Comparison of ENCODE assay signal across 8 cellular contexts in the genomic region with DNA sequence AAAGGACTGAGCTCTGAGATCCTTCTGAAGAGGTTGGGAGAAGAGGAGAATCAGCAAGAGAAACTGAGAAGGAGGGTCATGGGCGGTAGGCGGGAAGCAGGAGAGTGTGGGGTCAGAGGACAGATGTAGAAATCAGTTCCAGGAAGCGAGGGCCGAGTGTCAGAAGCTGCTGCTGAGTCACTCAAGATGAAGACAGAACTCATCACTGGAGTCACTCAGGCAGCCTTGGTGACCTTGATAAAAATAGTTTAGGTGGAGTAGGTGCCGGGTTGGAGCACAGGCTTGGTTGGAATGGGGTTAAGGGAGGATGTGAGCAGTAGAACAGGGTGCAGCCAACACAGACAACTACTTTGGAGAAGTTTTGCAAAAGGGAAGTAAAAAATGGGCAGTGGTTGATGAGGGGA. TPM values are rescaled to one million over a fixed set of nuclear protein-coding genes. Genes with fewer than 3 reads are reported as not detected.
A peak's percentile ranks its signal among the peaks of the same experiment; 100 is the strongest.
DNase-seq lines count a peak whose midpoint lies in the region; ATAC-seq lines count a peak whose summit lies in the region.

No MANE protein-coding gene starts in this region.

- peak; percentile 69 for ATAC-seq in Right ventricle myocardium inferior
- ATAC-seq in HG03196 (IDR thresholded peaks at IDR 0.05; ENCODE audit: unreplicated experiment) = no peak

- DNase-seq in HuH-7 (ENCODE audit: low spot score) = peak; percentile 26
- peak; percentile 54 for DNase-seq in UCSD-AML1 (lab: John Stamatoyannopoulos, UW; ENCODE audit: unreplicated experiment)
- peak; percentile 81 for DNase-seq in Right ventricle myocardium inferior (ENCODE audit: missing footprints)
- peak; percentile 23 to 49 (median 33) for DNase-seq in stimulated activated CD4-positive, alpha-beta T cell treated with anti-CD3 and anti-CD28 coated beads, Interleukin-12 subunit alpha, Interleukin-12 subunit beta, amount 100 ng/mL, for 48 hours (ENCODE audit: low read depth in 2 of 3, low spot score in 1 of 3)
- no peak for DNase-seq in AG20443 (ENCODE audit: low spot score)
- no peak for DNase-seq in D341Med (ENCODE audit: low spot score)
- DNase-seq in NCI-H446 treated with DMSO at 0.1 percent for 48 hours (lab: John Stamatoyannopoulos, UW) = no peak

- intact Hi-C loops in Right ventricle myocardium inferior (cut with DNase I) = no loop called here

RNA-seq across cellular contexts. Expression of a gene that starts 6.1 kb away (rescaled TPM):
- total RNA-seq in Right ventricle myocardium inferior = 10.4 TPM

RNA-seq across cellular contexts. Expression of a gene that starts 36.7 kb away (rescaled TPM):
- not detected for total RNA-seq in Right ventricle myocardium inferior

RNA-seq across cellular contexts. Expression of a gene that starts 39.7 kb away (rescaled TPM):
- total RNA-seq in Right ventricle myocardium inferior = 2.1 TPM

RNA-seq across cellular contexts. Expression of a gene that starts 51.1 kb away (rescaled TPM):
- total RNA-seq in Right ventricle myocardium inferior = 9.1 TPM

Comparison
In these comparisons a context has a peak if more than half of its experiments do, and no peak if none do; other contexts are left out.
1. DNase-seq: peak in HuH-7 (single experiment), UCSD-AML1 (single experiment), Right ventricle myocardium inferior (single experiment) and stimulated activated CD4-positive, alpha-beta T cell treated with anti-CD3 and anti-CD28 coated beads, Interleukin-12 subunit alpha, Interleukin-12 subunit beta, amount 100 ng/mL, for 48 hours (3 of 3); none in AG20443 (single experiment), D341Med (single experiment) and NCI-H446 treated with DMSO at 0.1 percent for 48 hours (single experiment).